ENCODE assay signal across 25 cellular contexts in genomic region chr14:39939023-39939422, GRCh38.
DNase-seq lines count a peak whose midpoint lies in the region; ATAC-seq, FAIRE-seq and TF ChIP-seq lines count a peak whose summit lies in the region.
"Had no signal": no experiment of that assay in that cellular context is flagged by ENCODE, and none has a peak within 500 bp of the region (broad histone marks: within the 10 kb centered on the region; RNA-seq: fewer than 3 reads in every experiment).

No MANE protein-coding gene starts in this region.

- H3K4me3 ChIP-seq in HepG2 (replicated peaks in 1 of 3; ENCODE audit: insufficient read depth in 1 of 3, low read depth in 2 of 3, low read length in 3 of 3) (no peak overlapping the region), right lobe of liver (no peak overlapping the region), bronchial epithelial cell (ENCODE audit: low read depth, low read length) (no peak overlapping the region), mesendoderm (ENCODE audit: low read length) (no peak overlapping the region), dorsolateral prefrontal cortex (no peak overlapping the region)
- H3K4me3 ChIP-seq: BLaER1 treated with 17β-estradiol and CSF1 and Interleukin-3, amounts not matched to agents 10 nM and 100 nM; SJSA1 had no signal

- H3K9me3 ChIP-seq in HepG2 (ENCODE audit: low read length) (peaks cover 3% of the 10 kb centered on the region), right lobe of liver (no peaks in the 10 kb centered on the region)
- H3K9me3 ChIP-seq: BLaER1 treated with 17β-estradiol and CSF1 and Interleukin-3, amounts not matched to agents 10 nM and 100 nM; Caco-2; SJSA1 had no signal

- TF ChIP-seq EP300 in HepG2 (IDR thresholded peaks at IDR 0.05; ENCODE audit: low read depth in 2 of 2, low read length in 2 of 2) (no peak), HepG2 (CRISPR knock-in tag; IDR thresholded peaks at IDR 0.05; ENCODE audit: borderline replicate concordance) (no peak)

- H3K18ac ChIP-seq in mesendoderm (ENCODE audit: low read length), result no peak overlapping the region

- no TSS peak for BruUV-seq in HepG2 (replicated peaks; lab: Mats Ljungman, UMichigan)

- no peak overlapping the region for H4K5ac ChIP-seq in mesendoderm (ENCODE audit: low read length)

- H3K9ac ChIP-seq in HepG2 (ENCODE audit: insufficient read depth, low read depth, low read length) (no peak overlapping the region), mesendoderm (ENCODE audit: low read length) (no peak overlapping the region)
- H3K9ac ChIP-seq: BLaER1 treated with 17β-estradiol and CSF1 and Interleukin-3, amounts not matched to agents 10 nM and 100 nM had no signal

- H2AFZ ChIP-seq in HepG2 (ENCODE audit: low read length), result no peak overlapping the region

- H3K4me1 ChIP-seq in HepG2 (ENCODE audit: insufficient read depth, low read length), result no peaks in the 10 kb centered on the region
- no peaks in the 10 kb centered on the region for H3K4me1 ChIP-seq in right lobe of liver
- no peaks in the 10 kb centered on the region for H3K4me1 ChIP-seq in mesendoderm (ENCODE audit: control insufficient read depth, low read depth, low read length)
- H3K4me1 ChIP-seq: BLaER1 treated with 17β-estradiol and CSF1 and Interleukin-3, amounts not matched to agents 10 nM and 100 nM; Caco-2; SJSA1 had no signal

- no peak for TF ChIP-seq POLR2A in HepG2 (IDR thresholded peaks at IDR 0.05; ENCODE audit: insufficient read depth in 1 of 2, low read depth in 2 of 2, low read length in 2 of 2)
- no peak for TF ChIP-seq POLR2A in right lobe of liver (IDR thresholded peaks at IDR 0.05)

- H2BK15ac ChIP-seq in mesendoderm (replicated peaks; ENCODE audit: low read depth), result no peak overlapping the region

- H4K20me1 ChIP-seq in HepG2 (ENCODE audit: insufficient read depth, low read length), result no peaks in the 10 kb centered on the region
- H4K20me1 ChIP-seq: BLaER1 treated with 17β-estradiol and CSF1 and Interleukin-3, amounts not matched to agents 10 nM and 100 nM had no signal

- intact Hi-C loops in HepG2 (cut with micrococcal nuclease; ENCODE audit: unreplicated experiment) (no loop called here), right lobe of liver (cut with DNase I) (no loop called here), dorsolateral prefrontal cortex (cut with DNase I) (no loop called here)

- H3K4me2 ChIP-seq in HepG2 (ENCODE audit: low read depth, low read length) (no peak overlapping the region), mesendoderm (ENCODE audit: low read length) (no peak overlapping the region)
- H3K4me2 ChIP-seq: BLaER1 treated with 17β-estradiol and CSF1 and Interleukin-3, amounts not matched to agents 10 nM and 100 nM had no signal

- TF ChIP-seq CTCF in HepG2 (CRISPR knock-in tag; IDR thresholded peaks at IDR 0.05) (no peak), right lobe of liver (IDR thresholded peaks at IDR 0.05) (no peak), bronchial epithelial cell (IDR thresholded peaks at IDR 0.05; ENCODE audit: insufficient read depth, low read length, severe bottlenecking) (no peak), dorsolateral prefrontal cortex (IDR thresholded peaks at IDR 0.05 in 54 of 56, conservative IDR thresholded peaks at IDR 0.05 in 2 of 56; ENCODE audit: low read depth in 1 of 56, partially characterized antibody in 56 of 56) (no peak)

- no peak overlapping the region for H2BK120ac ChIP-seq in mesendoderm (ENCODE audit: low read depth, low read length)

- in situ Hi-C loops in HepG2 (cut with HindIII; ENCODE audit: extremely low pct_ligation_motif_present, low pct_unique_long_range_greater_than_20kb), result no loop called here

- H3K79me2 ChIP-seq in HepG2 (ENCODE audit: insufficient read depth, low read length) (no peaks in the 10 kb centered on the region), mesendoderm (ENCODE audit: control insufficient read depth, insufficient read depth, low read length) (no peaks in the 10 kb centered on the region)

- H3K4ac ChIP-seq in mesendoderm (ENCODE audit: low read depth, low read length), result no peak overlapping the region

- no peak for TF ChIP-seq RAD21 in HepG2 (CRISPR knock-in tag; IDR thresholded peaks at IDR 0.05)

- no peak overlapping the region for H2BK5ac ChIP-seq in mesendoderm (ENCODE audit: low read length)

- no peak for DNase-seq in HepG2 (ENCODE audit: low spot score)
- DNase-seq in right lobe of liver, result no peak
- peak; percentile 1 for DNase-seq in bronchial epithelial cell (ENCODE audit: low read depth)
- peak; percentile 28 for DNase-seq in mesendoderm
- DNase-seq in activated CD4-positive, alpha-beta T cell treated with anti-CD3 and anti-CD28 coated beads for 1 hour, result no peak
- no peak for DNase-seq in dorsolateral prefrontal cortex
- no peak for DNase-seq in OCI-M2 (lab: John Stamatoyannopoulos, UW; ENCODE audit: unreplicated experiment)
- DNase-seq: 8988T; Caco-2; CD4-positive, alpha-beta memory T cell; DND-41; KBM-7; NCI-H1092 treated with DMSO at 0.1 percent for 48 hours; NCI-H1436 treated with DMSO at 0.1 percent for 48 hours; NCI-H1930; NCI-H2227 treated with DMSO at 0.1 percent for 48 hours; NCI-H510A treated with DMSO at 0.1 percent for 48 hours; NCI-H774 had no signal

- CTCF ChIA-PET in HepG2 (lab: Yijun Ruan, JAX; ENCODE audit: low intra/inter-chr PET ratio, low total read pairs), result no interaction called here

- no peaks in the 10 kb centered on the region for H3K79me1 ChIP-seq in mesendoderm (ENCODE audit: low read length)

- no peak overlapping the region for H2AK5ac ChIP-seq in mesendoderm (ENCODE audit: low read length)

- FAIRE-seq in HepG2 (lab: Jason Lieb, UNC) (no peak), bronchial epithelial cell (lab: Jason Lieb, UNC) (no peak)
- FAIRE-seq: GM12891, H54, RCC 7860 had no signal

- H3K23ac ChIP-seq in mesendoderm (ENCODE audit: low read length), result no peak overlapping the region

- H3K36me3 ChIP-seq in HepG2 (replicated peaks in 1 of 2; ENCODE audit: control insufficient read depth in 1 of 2, insufficient read depth in 2 of 2, low read length in 2 of 2) (no peaks in the 10 kb centered on the region), right lobe of liver (no peaks in the 10 kb centered on the region), bronchial epithelial cell (ENCODE audit: control insufficient read depth, insufficient read depth, low read length) (no peaks in the 10 kb centered on the region), mesendoderm (ENCODE audit: control insufficient read depth, insufficient read depth, low read length) (no peaks in the 10 kb centered on the region)
- H3K36me3 ChIP-seq: BLaER1 treated with 17β-estradiol and CSF1 and Interleukin-3, amounts not matched to agents 10 nM and 100 nM; SJSA1 had no signal

- POLR2A ChIA-PET in HepG2 (lab: Yijun Ruan, JAX), result no interaction called here

- ATAC-seq in HepG2 (peak; percentile 31; the same call in 1 of the 3 replicates), right lobe of liver (no peak), HG02885 (IDR thresholded peaks at IDR 0.05; ENCODE audit: poor library complexity, unreplicated experiment) (no peak)
- ATAC-seq: Right ventricle myocardium inferior had no signal

- H4K8ac ChIP-seq in mesendoderm (ENCODE audit: low read depth, low read length), result no peak overlapping the region

- no peaks in the 10 kb centered on the region for H3K27me3 ChIP-seq in HepG2 (ENCODE audit: control insufficient read depth in 1 of 2, insufficient read depth in 2 of 2, low read length in 2 of 2)
- no peaks in the 10 kb centered on the region for H3K27me3 ChIP-seq in right lobe of liver
- H3K27me3 ChIP-seq in bronchial epithelial cell (ENCODE audit: control insufficient read depth, insufficient read depth, low read length), result no peaks in the 10 kb centered on the region
- H3K27me3 ChIP-seq in mesendoderm (ENCODE audit: insufficient read depth, low read length, poor library complexity), result no peaks in the 10 kb centered on the region
- no peaks in the 10 kb centered on the region for H3K27me3 ChIP-seq in dorsolateral prefrontal cortex
- H3K27me3 ChIP-seq: BLaER1 treated with 17β-estradiol and CSF1 and Interleukin-3, amounts not matched to agents 10 nM and 100 nM; SJSA1 had no signal

- H3K27ac ChIP-seq in HepG2 (ENCODE audit: extremely low read length, insufficient read depth, low read length), result no peak overlapping the region
- H3K27ac ChIP-seq in right lobe of liver, result no peak overlapping the region
- H3K27ac ChIP-seq in mesendoderm (ENCODE audit: low read depth, low read length), result no peak overlapping the region
- H3K27ac ChIP-seq in dorsolateral prefrontal cortex, result no peak overlapping the region
- H3K27ac ChIP-seq: BLaER1 treated with 17β-estradiol and CSF1 and Interleukin-3, amounts not matched to agents 10 nM and 100 nM; SJSA1 had no signal

- no peak overlapping the region for H3K56ac ChIP-seq in mesendoderm (ENCODE audit: low read length)

TF ChIP-seq in HepG2, 621 proteins besides CTCF, POLR2A, EP300 and RAD21 (continues in another document):
- TF ChIP-seq ZNF530 (CRISPR knock-in tag; IDR thresholded peaks at IDR 0.05; ENCODE audit: low read depth), result no peak
- TF ChIP-seq MLLT10 (CRISPR knock-in tag; IDR thresholded peaks at IDR 0.05), result no peak
- TF ChIP-seq HMGXB3 (CRISPR knock-in tag; IDR thresholded peaks at IDR 0.05; ENCODE audit: borderline replicate concordance), result no peak
- TF ChIP-seq ONECUT2 (CRISPR knock-in tag; IDR thresholded peaks at IDR 0.05), result no peak

Comparison
In these comparisons a context has a peak if more than half of its experiments do, and no peak if none do; other contexts are left out.
1. DNase-seq: peak in bronchial epithelial cell (single experiment) and mesendoderm (single experiment); none in HepG2 (single experiment), right lobe of liver (0 of 3), activated CD4-positive, alpha-beta T cell treated with anti-CD3 and anti-CD28 coated beads for 1 hour (single experiment), dorsolateral prefrontal cortex (0 of 10) and OCI-M2 (single experiment).